ENCODE assay signal across 27 cellular contexts in the genomic region with DNA sequence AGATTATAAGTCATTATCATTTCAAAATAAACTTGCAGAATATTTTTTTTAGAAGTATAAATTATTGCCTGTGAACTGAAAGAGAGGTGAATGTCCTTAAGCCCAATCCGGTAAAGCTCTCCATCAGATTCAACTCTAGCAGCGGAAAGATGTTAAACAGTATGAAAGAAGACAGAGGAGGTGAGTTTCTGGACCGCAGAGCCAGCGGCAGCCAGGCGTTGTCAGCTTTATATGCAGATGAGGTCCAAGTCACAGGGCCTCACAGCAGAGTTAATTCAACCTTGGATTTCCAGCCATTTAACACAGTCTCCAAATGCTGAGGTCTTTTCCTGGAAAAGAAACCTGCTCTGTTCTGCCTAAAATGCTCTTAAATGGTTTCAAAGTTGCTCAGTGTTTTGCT.
DNase-seq lines count a peak whose midpoint lies in the region; ATAC-seq and TF ChIP-seq lines count a peak whose summit lies in the region.
"Had no signal": no experiment of that assay in that cellular context is flagged by ENCODE, and none has a peak within 500 bp of the region (broad histone marks: within the 10 kb centered on the region; RNA-seq: fewer than 3 reads in every experiment).

No MANE protein-coding gene starts in this region.

- TF ChIP-seq CTCF in left ventricle myocardium inferior (IDR thresholded peaks at IDR 0.05; ENCODE audit: borderline replicate concordance) = no peak
- no peak for TF ChIP-seq CTCF in brain microvascular endothelial cell (IDR thresholded peaks at IDR 0.05; ENCODE audit: low read depth, low read length, missing control alignments)
- no peak for TF ChIP-seq CTCF in lower leg skin (IDR thresholded peaks at IDR 0.05)

- no peak overlapping the region for H2BK12ac ChIP-seq in mesenchymal stem cell (ENCODE audit: low read length in 2 of 2)

- H3K4ac ChIP-seq in mesenchymal stem cell (ENCODE audit: low read depth in 1 of 2, low read length in 2 of 2) = no peak overlapping the region

- DNase-seq in left ventricle myocardium inferior (no peak), cardiac septum (ENCODE audit: low spot score) (no peak), brain microvascular endothelial cell (no peak), mesenchymal stem cell (no peak), left colon (no peak), lower leg skin (ENCODE audit: low spot score in 2 of 2) (no peak)
- no peak for DNase-seq in effector memory CD8-positive, alpha-beta T cell
- DNase-seq: activated CD4-positive, alpha-beta T cell treated with anti-CD3 and anti-CD28 coated beads for 36 hours; activated CD8-positive, alpha-beta T cell treated with anti-CD3 and anti-CD28 coated beads for 36 hours; activated naive CD4-positive, alpha-beta T cell treated with anti-CD3 and anti-CD28 coated beads, Interleukin-2, amount 10 ng/mL, durations not matched to agents 7 days and 5 days; BE2C; effector CD8-positive, alpha-beta T cell; NCI-H1436; NCI-H2081; NCI-H2227 treated with DMSO at 0.1 percent for 48 hours; NCI-H526 treated with DMSO at 0.1 percent for 48 hours; SHP77 treated with DMSO at 0.1 percent for 48 hours; stimulated activated naive B cell treated with anti-CD40 and anti-IgM and Interleukin-4, amounts not matched to agents 10 μg/mL and 1 μg/mL and 100 μg/mL, for 72 hours; substantia nigra; upper lobe of right lung had no signal

- H3K9ac ChIP-seq in mesenchymal stem cell (ENCODE audit: low read length) = peak overlapping the region; percentile 25
- H3K9ac ChIP-seq: KMS-11 had no signal

- H3K4me1 Mint-ChIP-seq in effector memory CD8-positive, alpha-beta T cell (ENCODE audit: low read depth in 2 of 2) = peaks cover 0 to 6% of the 10 kb centered on the region in 2 donors

- no peaks in the 10 kb centered on the region for H3K9me3 Mint-ChIP-seq in effector memory CD8-positive, alpha-beta T cell
- H3K9me3 Mint-ChIP-seq: activated CD8-positive, alpha-beta T cell treated with anti-CD3 and anti-CD28 coated beads for 36 hours; activated naive CD4-positive, alpha-beta T cell treated with anti-CD3 and anti-CD28 coated beads, Interleukin-2, amount 10 ng/mL, durations not matched to agents 7 days and 5 days; activated T-helper 17 cell treated with anti-CD3 and anti-CD28 coated beads, Interleukin-2, amount 50 U/mL, for 72 hours; nephron; stimulated activated naive B cell treated with anti-CD40 and anti-IgM and Interleukin-4, amounts not matched to agents 10 μg/mL and 1 μg/mL and 100 μg/mL, for 72 hours had no signal

- H3K9me3 ChIP-seq in left ventricle myocardium inferior (replicated peaks) (no peaks in the 10 kb centered on the region), mesenchymal stem cell (ENCODE audit: control insufficient read depth, low read length) (no peaks in the 10 kb centered on the region)
- H3K9me3 ChIP-seq: BE2C, HAP-1, upper lobe of right lung had no signal

- no peak overlapping the region for H2BK120ac ChIP-seq in mesenchymal stem cell (ENCODE audit: low read depth, low read length)

- H4K91ac ChIP-seq in mesenchymal stem cell (ENCODE audit: low read length) = no peak overlapping the region

- no peak overlapping the region for H3K14ac ChIP-seq in mesenchymal stem cell (ENCODE audit: low read length in 2 of 2)

- H3K4me3 ChIP-seq in left ventricle myocardium inferior = no peak overlapping the region
- H3K4me3 ChIP-seq in brain microvascular endothelial cell (ENCODE audit: low read depth, low read length) = no peak overlapping the region
- H3K4me3 ChIP-seq in mesenchymal stem cell (ENCODE audit: insufficient read depth in 1 of 2, low read depth in 1 of 2, low read length in 2 of 2) = no peak overlapping the region
- no peak overlapping the region for H3K4me3 ChIP-seq in lower leg skin (ENCODE audit: low read depth, poor library complexity, severe bottlenecking)
- H3K4me3 ChIP-seq: HAP-1, skin epidermis, upper lobe of right lung had no signal

- intact Hi-C loops in left ventricle myocardium inferior (cut with micrococcal nuclease) = loop anchor here (10.0 kb wide), 1 partner anchor 125 kb away; no protein-coding TSS in a partner anchor
- intact Hi-C loops in cardiac septum (cut with DNase I) = loop anchor here (5.0 kb wide), 1 partner anchor 132 kb away; a partner anchor contains a TSS
- intact Hi-C loops in left colon (cut with DNase I, micrococcal nuclease) = no loop called here
- intact Hi-C loops in lower leg skin (cut with DNase I; ENCODE audit: low total_unique reads) = no loop called here

- in situ Hi-C loops in brain microvascular endothelial cell (cut with HindIII; ENCODE audit: low pct_ligation_motif_present, low sequenced_read_pairs) = loop anchor here (25.0 kb wide), 1 partner anchor 272 kb away; no protein-coding TSS in a partner anchor

- TF ChIP-seq POLR2A in lower leg skin (IDR thresholded peaks at IDR 0.05) = no peak

- H3K23ac ChIP-seq in mesenchymal stem cell (ENCODE audit: low read length in 2 of 2) = no peak overlapping the region

- peaks cover 23% of the 10 kb centered on the region for H3K36me3 Mint-ChIP-seq in effector memory CD8-positive, alpha-beta T cell (ENCODE audit: insufficient read depth)

- H3K27ac Mint-ChIP-seq in effector memory CD8-positive, alpha-beta T cell = no peak overlapping the region
- H3K27ac Mint-ChIP-seq: activated CD4-positive, alpha-beta T cell treated with anti-CD3 and anti-CD28 coated beads for 36 hours; activated CD8-positive, alpha-beta T cell treated with anti-CD3 and anti-CD28 coated beads for 36 hours; activated naive CD4-positive, alpha-beta T cell treated with anti-CD3 and anti-CD28 coated beads, Interleukin-2, amount 10 ng/mL, durations not matched to agents 7 days and 5 days; activated T-helper 17 cell treated with anti-CD3 and anti-CD28 coated beads, Interleukin-2, amount 50 U/mL, for 72 hours; nephron; stimulated activated naive B cell treated with anti-CD40 and anti-IgM and Interleukin-4, amounts not matched to agents 10 μg/mL and 1 μg/mL and 100 μg/mL, for 72 hours had no signal

- no peaks in the 10 kb centered on the region for H3K27me3 ChIP-seq in left ventricle myocardium inferior (ENCODE audit: low read depth)
- H3K27me3 ChIP-seq in brain microvascular endothelial cell (replicated peaks) = no peaks in the 10 kb centered on the region
- no peaks in the 10 kb centered on the region for H3K27me3 ChIP-seq in mesenchymal stem cell (ENCODE audit: control insufficient read depth in 1 of 2, insufficient read depth in 1 of 2, low read length in 2 of 2)
- H3K27me3 ChIP-seq: BE2C, upper lobe of right lung had no signal

- peaks cover 38% of the 10 kb centered on the region for H3K36me3 ChIP-seq in left ventricle myocardium inferior
- H3K36me3 ChIP-seq in brain microvascular endothelial cell (replicated peaks) = peaks cover 16% of the 10 kb centered on the region
- H3K36me3 ChIP-seq in mesenchymal stem cell (ENCODE audit: control insufficient read depth in 1 of 2, insufficient read depth in 2 of 2, low read depth in 1 of 2, low read length in 2 of 2) = peaks cover 3 to 72% of the 10 kb centered on the region in 2 experiments
- H3K36me3 ChIP-seq: HAP-1 had no signal

- no peak overlapping the region for H2BK5ac ChIP-seq in mesenchymal stem cell (ENCODE audit: low read depth, low read length, poor library complexity, severe bottlenecking)

- H3K18ac ChIP-seq in mesenchymal stem cell (ENCODE audit: low read depth in 1 of 2, low read length in 2 of 2) = peak overlapping the region in 1 of 2 experiments; percentile 48

- H3K27ac ChIP-seq in left ventricle myocardium inferior (replicated peaks) (peak overlapping the region; percentile 48), brain microvascular endothelial cell (peak overlapping the region; percentile 25), mesenchymal stem cell (ENCODE audit: low read length, poor library complexity, severe bottlenecking) (no peak overlapping the region)
- H3K27ac ChIP-seq: HL-60, KMS-11, upper lobe of right lung had no signal

- 96% methylated on average over 5 of the region's 5 CpGs for WGBS in mesenchymal stem cell
- 87% methylated on average over 5 of the region's 5 CpGs for WGBS in lower leg skin, 2 donors

- no peak overlapping the region for H2AK5ac ChIP-seq in mesenchymal stem cell (ENCODE audit: low read length, severe bottlenecking)

- peaks cover 91% of the 10 kb centered on the region for H3K4me1 ChIP-seq in left ventricle myocardium inferior
- H3K4me1 ChIP-seq in mesenchymal stem cell (ENCODE audit: control insufficient read depth, insufficient read depth, low read depth, low read length) = peaks cover 2% of the 10 kb centered on the region
- H3K4me1 ChIP-seq: BE2C, upper lobe of right lung had no signal

- no peak overlapping the region for H2BK15ac ChIP-seq in mesenchymal stem cell (ENCODE audit: low read depth, poor library complexity, severe bottlenecking)

- H3K4me3 Mint-ChIP-seq in effector memory CD8-positive, alpha-beta T cell = no peak overlapping the region
- H3K4me3 Mint-ChIP-seq: activated CD4-positive, alpha-beta T cell treated with anti-CD3 and anti-CD28 coated beads for 36 hours; activated CD8-positive, alpha-beta T cell treated with anti-CD3 and anti-CD28 coated beads for 36 hours; activated naive CD4-positive, alpha-beta T cell treated with anti-CD3 and anti-CD28 coated beads, Interleukin-2, amount 10 ng/mL, durations not matched to agents 7 days and 5 days; activated T-helper 17 cell treated with anti-CD3 and anti-CD28 coated beads, Interleukin-2, amount 50 U/mL, for 72 hours; nephron; stimulated activated naive B cell treated with anti-CD40 and anti-IgM and Interleukin-4, amounts not matched to agents 10 μg/mL and 1 μg/mL and 100 μg/mL, for 72 hours had no signal

- no peaks in the 10 kb centered on the region for H3K27me3 Mint-ChIP-seq in effector memory CD8-positive, alpha-beta T cell
- H3K27me3 Mint-ChIP-seq: activated CD4-positive, alpha-beta T cell treated with anti-CD3 and anti-CD28 coated beads for 36 hours; activated CD8-positive, alpha-beta T cell treated with anti-CD3 and anti-CD28 coated beads for 36 hours; activated naive CD4-positive, alpha-beta T cell treated with anti-CD3 and anti-CD28 coated beads, Interleukin-2, amount 10 ng/mL, durations not matched to agents 7 days and 5 days; activated T-helper 17 cell treated with anti-CD3 and anti-CD28 coated beads, Interleukin-2, amount 50 U/mL, for 72 hours; stimulated activated naive B cell treated with anti-CD40 and anti-IgM and Interleukin-4, amounts not matched to agents 10 μg/mL and 1 μg/mL and 100 μg/mL, for 72 hours had no signal

- no peak overlapping the region for H4K8ac ChIP-seq in mesenchymal stem cell (ENCODE audit: low read length)

- no peak overlapping the region for H3K4me2 ChIP-seq in mesenchymal stem cell (ENCODE audit: low read length, poor library complexity, severe bottlenecking)
- H3K4me2 ChIP-seq: KMS-11 had no signal

- no peak for ATAC-seq in left colon
- ATAC-seq in HG03108 (IDR thresholded peaks at IDR 0.05; ENCODE audit: unreplicated experiment) = no peak
- ATAC-seq in effector memory CD8-positive, alpha-beta T cell (replicated peaks) = no peak
- ATAC-seq: activated CD4-positive, alpha-beta T cell treated with anti-CD3 and anti-CD28 coated beads for 36 hours; activated CD8-positive, alpha-beta T cell treated with anti-CD3 and anti-CD28 coated beads for 36 hours; activated T-helper 17 cell treated with anti-CD3 and anti-CD28 coated beads, Interleukin-2, amount 50 U/mL, for 72 hours; stimulated activated naive B cell treated with anti-CD40 and anti-IgM and Interleukin-4, amounts not matched to agents 10 μg/mL and 1 μg/mL and 100 μg/mL, for 72 hours; upper lobe of right lung had no signal

- H3K79me1 ChIP-seq in mesenchymal stem cell (replicated peaks; ENCODE audit: low read length, poor library complexity, severe bottlenecking) = no peaks in the 10 kb centered on the region

- H2AFZ ChIP-seq in mesenchymal stem cell (ENCODE audit: low read depth, low read length) = no peak overlapping the region

Comparison
In these comparisons a context has a peak if more than half of its experiments do, and no peak if none do; other contexts are left out.
1. intact Hi-C loops: an anchor here in left ventricle myocardium inferior (10.0 kb wide) and cardiac septum (5.0 kb wide); none called in left colon and lower leg skin.